13 cellular contexts compared by ENCODE assay signal in genomic region chr9:98502311-98502975, GRCh38.
DNase-seq lines count a peak whose midpoint lies in the region; ATAC-seq lines count a peak whose summit lies in the region.
"Had no signal": no experiment of that assay in that cellular context is flagged by ENCODE, and none has a peak within 500 bp of the region (broad histone marks: within the 10 kb centered on the region; RNA-seq: fewer than 3 reads in every experiment).

No MANE protein-coding gene starts in this region.

- ATAC-seq in GM19395 (IDR thresholded peaks at IDR 0.05; ENCODE audit: unreplicated experiment) (no peak), HG03439 (IDR thresholded peaks at IDR 0.05; ENCODE audit: unreplicated experiment) (no peak)
- ATAC-seq: stimulated activated naive B cell treated with anti-CD40 and anti-IgM and Interleukin-4, amounts not matched to agents 10 μg/mL and 1 μg/mL and 100 μg/mL, for 72 hours had no signal

- intact Hi-C loops in cardiac septum (cut with DNase I), result no loop called here

- DNase-seq in ELR (ENCODE audit: low read depth), result peak; percentile 78
- peak; percentile 21 for DNase-seq in amniotic stem cell (lab: John Stamatoyannopoulos, UW)
- peak; percentile 44 for DNase-seq in cardiac septum (ENCODE audit: low spot score)
- peak; percentile 54 for DNase-seq in retina
- no peak for DNase-seq in activated CD4-positive, CD25-positive, alpha-beta regulatory T cell (lab: John Stamatoyannopoulos, UW)
- no peak for DNase-seq in activated gamma-delta T cell (lab: John Stamatoyannopoulos, UW)
- DNase-seq: activated naive CD4-positive, alpha-beta T cell treated with anti-CD3 and anti-CD28 coated beads, Interleukin-2, amount 50 U/mL, for 16 hours; CD8-positive, alpha-beta memory T cell; cortex of kidney; ovary; stimulated activated naive B cell treated with anti-CD40 and anti-IgM and Interleukin-4, amounts not matched to agents 10 μg/mL and 1 μg/mL and 100 μg/mL, for 72 hours had no signal

Comparison
In these comparisons a context has a peak if more than half of its experiments do, and no peak if none do; other contexts are left out.
1. DNase-seq: peak in ELR (single experiment), amniotic stem cell (single experiment), cardiac septum (single experiment) and retina (single experiment); none in activated CD4-positive, CD25-positive, alpha-beta regulatory T cell (0 of 4) and activated gamma-delta T cell (single experiment).